Comparison of ENCODE assay signal across 9 cellular contexts in genomic region chr10:51073035-51073434, GRCh38. TPM values are rescaled to one million over a fixed set of nuclear protein-coding genes. Genes with fewer than 3 reads are reported as not detected.
DNase-seq lines count a peak whose midpoint lies in the region; ATAC-seq and TF ChIP-seq lines count a peak whose summit lies in the region.
"Had no signal": no experiment of that assay in that cellular context is flagged by ENCODE, and none has a peak within 500 bp of the region (broad histone marks: within the 10 kb centered on the region; RNA-seq: fewer than 3 reads in every experiment).

No MANE protein-coding gene starts in this region.

- no peak for TF ChIP-seq POLR2A in esophagus squamous epithelium (IDR thresholded peaks at IDR 0.05)

- WGBS in esophagus squamous epithelium, 2 donors: 80 to 89% methylated on average over 5 of the region's 5 CpGs
- 19 to 21% methylated on average over 5 of the region's 5 CpGs for WGBS in aorta, 2 donors

- peak overlapping the region; percentile 85 for H2AFZ ChIP-seq in neuron (ENCODE audit: low read depth, low read length)

- TF ChIP-seq CTCF in natural killer cell (IDR thresholded peaks at IDR 0.05): no peak
- TF ChIP-seq CTCF in esophagus squamous epithelium (IDR thresholded peaks at IDR 0.05): no peak

- no peaks in the 10 kb centered on the region for H3K9me3 ChIP-seq in esophagus squamous epithelium
- H3K9me3 ChIP-seq in neuron (ENCODE audit: low read length): no peaks in the 10 kb centered on the region
- no peaks in the 10 kb centered on the region for H3K9me3 ChIP-seq in aorta (ENCODE audit: control insufficient read depth, low read length)

- no peak overlapping the region for H3K27ac Mint-ChIP-seq in natural killer cell
- H3K27ac Mint-ChIP-seq in natural killer cell treated with Interleukin-12 subunit alpha and Interleukin-12 subunit beta and Interleukin-15 and Interleukin-18, amount 100 ng/mL, for 72 hours: no peak overlapping the region
- H3K27ac Mint-ChIP-seq: activated CD8-positive, alpha-beta T cell treated with anti-CD3 and anti-CD28 coated beads for 36 hours had no signal

- no peaks in the 10 kb centered on the region for H3K36me3 Mint-ChIP-seq in natural killer cell
- H3K36me3 Mint-ChIP-seq in natural killer cell treated with Interleukin-12 subunit alpha and Interleukin-12 subunit beta and Interleukin-15 and Interleukin-18, amount 100 ng/mL, for 72 hours: no peaks in the 10 kb centered on the region

- H3K4me1 Mint-ChIP-seq in natural killer cell: peaks cover 5 to 6% of the 10 kb centered on the region in 2 donors
- peaks cover 0 to 6% of the 10 kb centered on the region in 2 donors for H3K4me1 Mint-ChIP-seq in natural killer cell treated with Interleukin-12 subunit alpha and Interleukin-12 subunit beta and Interleukin-15 and Interleukin-18, amount 100 ng/mL, for 72 hours (ENCODE audit: low read depth in 2 of 2)

- H3K4me1 ChIP-seq in esophagus squamous epithelium (peaks cover 4 to 28% (median 4%) of the 10 kb centered on the region in 3 donors), neuron (ENCODE audit: insufficient read depth, low read length) (peaks cover 12% of the 10 kb centered on the region), aorta (ENCODE audit: control insufficient read depth in 1 of 2, insufficient read depth in 2 of 2, low read length in 2 of 2) (no peaks in the 10 kb centered on the region)

- H3K4me3 Mint-ChIP-seq in natural killer cell: peak overlapping the region; percentile 10
- no peak overlapping the region for H3K4me3 Mint-ChIP-seq in natural killer cell treated with Interleukin-12 subunit alpha and Interleukin-12 subunit beta and Interleukin-15 and Interleukin-18, amount 100 ng/mL, for 72 hours
- H3K4me3 Mint-ChIP-seq: activated CD8-positive, alpha-beta T cell treated with anti-CD3 and anti-CD28 coated beads for 36 hours had no signal

- H3K27ac ChIP-seq in esophagus squamous epithelium: peak overlapping the region in 3 of 4 donors; percentile 87 to 89 (median 88)
- peak overlapping the region in 1 of 2 donors; percentile 26 for H3K27ac ChIP-seq in aorta (ENCODE audit: low read depth in 1 of 2, low read length in 2 of 2)

- H3K27me3 Mint-ChIP-seq in natural killer cell (ENCODE audit: low read depth in 2 of 2): peaks cover 26 to 63% of the 10 kb centered on the region in 2 donors
- peaks cover 31 to 34% of the 10 kb centered on the region in 2 donors for H3K27me3 Mint-ChIP-seq in natural killer cell treated with Interleukin-12 subunit alpha and Interleukin-12 subunit beta and Interleukin-15 and Interleukin-18, amount 100 ng/mL, for 72 hours

- no peak for ATAC-seq in natural killer cell
- ATAC-seq in natural killer cell treated with Interleukin-12 subunit alpha and Interleukin-12 subunit beta and Interleukin-15 and Interleukin-18, amount 100 ng/mL, for 72 hours: no peak
- ATAC-seq in aorta (ENCODE audit: low FRiP score): no peak
- ATAC-seq: activated CD8-positive, alpha-beta T cell treated with anti-CD3 and anti-CD28 coated beads for 36 hours had no signal

- H3K36me3 ChIP-seq in esophagus squamous epithelium (no peaks in the 10 kb centered on the region), neuron (ENCODE audit: insufficient read depth, low read length) (no peaks in the 10 kb centered on the region), aorta (ENCODE audit: control insufficient read depth in 1 of 2, insufficient read depth in 2 of 2, low read length in 1 of 2) (no peaks in the 10 kb centered on the region)

- DNase-seq in natural killer cell: no peak
- no peak for DNase-seq in natural killer cell treated with Interleukin-12 subunit alpha and Interleukin-12 subunit beta and Interleukin-15 and Interleukin-18, amount 100 ng/mL, for 72 hours (ENCODE audit: low spot score)
- no peak for DNase-seq in esophagus squamous epithelium (lab: John Stamatoyannopoulos, UW)
- no peak for DNase-seq in aorta
- DNase-seq in NOMO-1 treated with DMSO at 0.1 percent for 48 hours (lab: John Stamatoyannopoulos, UW; ENCODE audit: unreplicated experiment): no peak
- DNase-seq in SW 1271 (lab: John Stamatoyannopoulos, UW): no peak
- no peak for DNase-seq in H4 (ENCODE audit: low spot score)

- H3K27me3 ChIP-seq in esophagus squamous epithelium (peaks cover 0 to 46% (median 1%) of the 10 kb centered on the region in 4 donors), neuron (ENCODE audit: insufficient read depth, low read length) (no peaks in the 10 kb centered on the region), aorta (ENCODE audit: control insufficient read depth in 1 of 2, insufficient read depth in 2 of 2, low read length in 1 of 2) (no peaks in the 10 kb centered on the region)

- peak overlapping the region in 3 of 4 donors; percentile 53 to 74 (median 67) for H3K4me3 ChIP-seq in esophagus squamous epithelium
- H3K4me3 ChIP-seq in neuron (ENCODE audit: low read length): peak overlapping the region; percentile 62
- peak overlapping the region; percentile 79 to 82 for H3K4me3 ChIP-seq in aorta (ENCODE audit: low read length in 2 of 2)

- intact Hi-C loops in natural killer cell (cut with micrococcal nuclease): no loop called here
- intact Hi-C loops in esophagus squamous epithelium (cut with DNase I): no loop called here
- intact Hi-C loops in aorta (cut with DNase I): loop anchor here (10.0 kb wide), 5 partner anchors 58 to 632 kb away; no protein-coding TSS in a partner anchor

- no peaks in the 10 kb centered on the region for H3K9me3 Mint-ChIP-seq in natural killer cell
- no peaks in the 10 kb centered on the region for H3K9me3 Mint-ChIP-seq in natural killer cell treated with Interleukin-12 subunit alpha and Interleukin-12 subunit beta and Interleukin-15 and Interleukin-18, amount 100 ng/mL, for 72 hours
- H3K9me3 Mint-ChIP-seq: activated CD8-positive, alpha-beta T cell treated with anti-CD3 and anti-CD28 coated beads for 36 hours had no signal

RNA-seq across cellular contexts. Expression of gene PRKG1, which starts 1.3 kb away (rescaled TPM):
- total RNA-seq in natural killer cell (under 1 TPM; 0.23 to 0.41 (median 0.35) TPM), esophagus squamous epithelium (10 to 100 TPM in 1 of 4 donors, 1 to 10 TPM in 3; 2.0 to 10.9 (median 3.8) TPM), aorta (100 to 1,000 TPM; 153 to 199 TPM)
- under 1 TPM in 1 of 2 donors, not detected in 1; 0.10 TPM for total RNA-seq in natural killer cell treated with Interleukin-12 subunit alpha and Interleukin-12 subunit beta and Interleukin-15 and Interleukin-18, amount 100 ng/mL, for 72 hours
- polyA plus RNA-seq in aorta: 10 to 100 TPM; 26.2 to 35.7 TPM
- total RNA-seq in H4 (2014; rRNA removed; shearing (Covaris generic)): 2.4 and 3.4 TPM in 2 replicates
- total RNA-seq: activated CD8-positive, alpha-beta T cell treated with anti-CD3 and anti-CD28 coated beads for 36 hours had no signal

Comparison
In these comparisons a context has a peak if more than half of its experiments do, and no peak if none do; other contexts are left out.
1. RNA of gene PRKG1, which starts 1.3 kb away (total RNA-seq): 153 to 199 TPM in aorta; 2.0 to 10.9 TPM in esophagus squamous epithelium, 2.4 to 3.4 TPM in H4, 0.23 to 0.41 TPM in natural killer cell and 0.10 TPM in natural killer cell treated with Interleukin-12 subunit alpha and Interleukin-12 subunit beta and Interleukin-15 and Interleukin-18, amount 100 ng/mL, for 72 hours; every median in the first group is over 10 times any median in the second.
2. intact Hi-C loops: an anchor here in aorta (10.0 kb wide); none called in natural killer cell and esophagus squamous epithelium.
3. Peak in every context shown above with its lines, with median percentiles within 50 percentile points of each other: H3K4me3 ChIP-seq.